In genomic region chr12:13976028-13976584, GRCh38 we compare ENCODE assay signal across 19 cellular contexts. TPM values are rescaled to one million over a fixed set of nuclear protein-coding genes. Genes with fewer than 3 reads are reported as not detected.
"Had no signal": no experiment of that assay in that cellular context is flagged by ENCODE, and none has a peak within 500 bp of the region (broad histone marks: within the 10 kb centered on the region; RNA-seq: fewer than 3 reads in every experiment).

No MANE protein-coding gene starts in this region.

- H3K4me3 Mint-ChIP-seq: activated CD4-positive, alpha-beta T cell treated with anti-CD3 and anti-CD28 coated beads, Interleukin-2, amount 10 ng/mL, durations not matched to agents 7 days and 5 days; activated naive CD8-positive, alpha-beta T cell; naive B cell; stimulated activated naive CD8-positive, alpha-beta T cell treated with anti-CD3 and anti-CD28 coated beads, Interleukin-15, amount 100 ng/mL, for 72 hours; T-helper 2 cell treated with Interferon-gamma antibody and Interleukin-4, amounts not matched to agents 5 μg/mL and 100 μg/mL, for 36 hours had no signal

- DNase-seq: activated CD4-positive, alpha-beta T cell treated with anti-CD3 and anti-CD28 coated beads, Interleukin-2, amount 10 ng/mL, durations not matched to agents 7 days and 5 days; activated CD8-positive, alpha-beta memory T cell treated with anti-CD3 and anti-CD28 coated beads, Interleukin-2, amount 50 U/mL, for 48 hours; activated gamma-delta T cell treated with Interleukin-2 at 50 U/mL for 16 hours; amniotic stem cell; body of pancreas; central memory CD4-positive, alpha-beta T cell; effector CD8-positive, alpha-beta T cell; heart left ventricle; mammary epithelial cell; naive B cell; pancreas; stimulated activated CD4-positive, alpha-beta T cell treated with anti-CD3 and anti-CD28 coated beads, Interleukin-1b, Interleukin-23, amount 100 ng/mL, for 48 hours; stimulated activated naive CD8-positive, alpha-beta T cell treated with anti-CD3 and anti-CD28 coated beads, Interleukin-15, amount 100 ng/mL, for 72 hours; testis; upper lobe of right lung had no signal

- H3K36me3 Mint-ChIP-seq: activated naive CD8-positive, alpha-beta T cell had no signal

- H3K36me3 ChIP-seq: heart left ventricle, pancreas, upper lobe of right lung had no signal

- H3K4me1 Mint-ChIP-seq: activated CD4-positive, alpha-beta T cell treated with anti-CD3 and anti-CD28 coated beads, Interleukin-2, amount 10 ng/mL, durations not matched to agents 7 days and 5 days had no signal

- H3K9me3 Mint-ChIP-seq: activated CD4-positive, alpha-beta T cell treated with anti-CD3 and anti-CD28 coated beads, Interleukin-2, amount 10 ng/mL, durations not matched to agents 7 days and 5 days; stimulated activated naive CD8-positive, alpha-beta T cell treated with anti-CD3 and anti-CD28 coated beads, Interleukin-15, amount 100 ng/mL, for 72 hours; T-helper 2 cell treated with Interferon-gamma antibody and Interleukin-4, amounts not matched to agents 5 μg/mL and 100 μg/mL, for 36 hours had no signal

- H3K27me3 ChIP-seq: testis had no signal

- ATAC-seq: body of pancreas; heart left ventricle; left lobe of liver; pancreas; stimulated activated naive CD8-positive, alpha-beta T cell treated with anti-CD3 and anti-CD28 coated beads, Interleukin-15, amount 100 ng/mL, for 72 hours; upper lobe of right lung had no signal

- H3K4me1 ChIP-seq: pancreas, upper lobe of right lung had no signal

- H3K9me3 ChIP-seq: body of pancreas, heart left ventricle, pancreas, testis, upper lobe of right lung had no signal

- H3K27ac Mint-ChIP-seq: activated CD4-positive, alpha-beta T cell treated with anti-CD3 and anti-CD28 coated beads, Interleukin-2, amount 10 ng/mL, durations not matched to agents 7 days and 5 days; activated naive CD8-positive, alpha-beta T cell; naive B cell; T-helper 2 cell treated with Interferon-gamma antibody and Interleukin-4, amounts not matched to agents 5 μg/mL and 100 μg/mL, for 36 hours had no signal

- H3K27ac ChIP-seq: body of pancreas, coronary artery, heart left ventricle, pancreas, testis, upper lobe of right lung had no signal

- H3K4me3 ChIP-seq: body of pancreas, coronary artery, heart left ventricle, pancreas, testis, upper lobe of right lung had no signal

RNA-seq across cellular contexts. Expression of gene GRIN2B, which starts 5.3 kb away (rescaled TPM):
- total RNA-seq: activated CD4-positive, alpha-beta T cell treated with anti-CD3 and anti-CD28 coated beads, Interleukin-2, amount 10 ng/mL, durations not matched to agents 7 days and 5 days; left lobe of liver had no signal
- polyA plus RNA-seq: mammary epithelial cell had no signal
